Comparison of ENCODE assay signal across 11 cellular contexts in genomic region chrX:79146552-79147390, GRCh38. TPM values are rescaled to one million over a fixed set of nuclear protein-coding genes. Genes with fewer than 3 reads are reported as not detected.
DNase-seq lines count a peak whose midpoint lies in the region; ATAC-seq and TF ChIP-seq lines count a peak whose summit lies in the region.
"Had no signal": no experiment of that assay in that cellular context is flagged by ENCODE, and none has a peak within 500 bp of the region (broad histone marks: within the 10 kb centered on the region; RNA-seq: fewer than 3 reads in every experiment).

No MANE protein-coding gene starts in this region.

- CTCF ChIA-PET in activated CD8-positive, alpha-beta T cell treated with anti-CD3 and anti-CD28 coated beads, Interleukin-2, amount 10 ng/mL, durations not matched to agents 7 days and 5 days (lab: Charles Lee) = interaction anchor here (2.5 to 2.6 kb wide), 2 partner anchors 38 to 64 kb away, joined by 10 to 12 read pairs; no protein-coding TSS in a partner anchor

- H3K4me3 ChIP-seq in left ventricle myocardium inferior = no peak overlapping the region
- H3K4me3 ChIP-seq: BLaER1 treated with 17β-estradiol and CSF1 and Interleukin-3, amounts not matched to agents 10 nM and 100 nM had no signal

- peak overlapping the region; percentile 85 for H3K27ac Mint-ChIP-seq in activated CD8-positive, alpha-beta T cell treated with anti-CD3 and anti-CD28 coated beads, Interleukin-2, amount 10 ng/mL, durations not matched to agents 7 days and 5 days

- no peak for DNase-seq in left ventricle myocardium inferior
- DNase-seq in left cardiac atrium = no peak
- no peak for DNase-seq in activated CD8-positive, alpha-beta T cell treated with anti-CD3 and anti-CD28 coated beads, Interleukin-2, amount 10 ng/mL, durations not matched to agents 7 days and 5 days
- DNase-seq in DMS 273 treated with DMSO at 0.1 percent for 48 hours (lab: John Stamatoyannopoulos, UW) = no peak
- DNase-seq in EL = no peak
- no peak for DNase-seq in NCI-H446 (lab: John Stamatoyannopoulos, UW)
- DNase-seq: NCI-H2029 had no signal

- H3K4me1 Mint-ChIP-seq in activated CD8-positive, alpha-beta T cell treated with anti-CD3 and anti-CD28 coated beads, Interleukin-2, amount 10 ng/mL, durations not matched to agents 7 days and 5 days (ENCODE audit: low read depth) = peaks cover 41% of the 10 kb centered on the region

- peak overlapping the region; percentile 51 for H3K27ac ChIP-seq in left ventricle myocardium inferior (replicated peaks)
- H3K27ac ChIP-seq: BLaER1 treated with 17β-estradiol and CSF1 and Interleukin-3, amounts not matched to agents 10 nM and 100 nM had no signal

- ATAC-seq in left cardiac atrium (no peak), HG03108 (IDR thresholded peaks at IDR 0.05; ENCODE audit: unreplicated experiment) (peak; percentile 34), GM19467 (IDR thresholded peaks at IDR 0.05; ENCODE audit: unreplicated experiment) (no peak)
- ATAC-seq in activated CD8-positive, alpha-beta T cell treated with anti-CD3 and anti-CD28 coated beads, Interleukin-2, amount 10 ng/mL, durations not matched to agents 7 days and 5 days = peak; percentile 35
- ATAC-seq: Right ventricle myocardium inferior had no signal

- no peaks in the 10 kb centered on the region for H3K36me3 ChIP-seq in left ventricle myocardium inferior
- H3K36me3 ChIP-seq: BLaER1 treated with 17β-estradiol and CSF1 and Interleukin-3, amounts not matched to agents 10 nM and 100 nM had no signal

- H3K36me3 Mint-ChIP-seq in activated CD8-positive, alpha-beta T cell treated with anti-CD3 and anti-CD28 coated beads, Interleukin-2, amount 10 ng/mL, durations not matched to agents 7 days and 5 days (ENCODE audit: low read depth) = peaks cover 26% of the 10 kb centered on the region

- intact Hi-C loops in left ventricle myocardium inferior (cut with micrococcal nuclease) = no loop called here
- intact Hi-C loops in left cardiac atrium (cut with DNase I) = no loop called here

- no peaks in the 10 kb centered on the region for H3K9me3 ChIP-seq in left ventricle myocardium inferior (replicated peaks)

- no peaks in the 10 kb centered on the region for H3K9me3 Mint-ChIP-seq in activated CD8-positive, alpha-beta T cell treated with anti-CD3 and anti-CD28 coated beads, Interleukin-2, amount 10 ng/mL, durations not matched to agents 7 days and 5 days (ENCODE audit: insufficient read depth)

- POLR2A ChIA-PET in activated CD8-positive, alpha-beta T cell treated with anti-CD3 and anti-CD28 coated beads, Interleukin-2, amount 10 ng/mL, durations not matched to agents 7 days and 5 days (lab: Charles Lee) = interaction anchor here (0.6 to 4.0 kb wide), 11 partner anchors 13 to 220 kb away, joined by 3 to 33 read pairs (median 5); partner anchors contain the start of genes ITM2A and P2RY10

- no peaks in the 10 kb centered on the region for H3K27me3 Mint-ChIP-seq in activated CD8-positive, alpha-beta T cell treated with anti-CD3 and anti-CD28 coated beads, Interleukin-2, amount 10 ng/mL, durations not matched to agents 7 days and 5 days (ENCODE audit: low read depth)

- TF ChIP-seq CTCF in left ventricle myocardium inferior (IDR thresholded peaks at IDR 0.05; ENCODE audit: borderline replicate concordance) = no peak

- H3K4me1 ChIP-seq in left ventricle myocardium inferior = no peaks in the 10 kb centered on the region

- no peaks in the 10 kb centered on the region for H3K27me3 ChIP-seq in left ventricle myocardium inferior (ENCODE audit: low read depth)

- peak overlapping the region; percentile 96 for H3K4me3 Mint-ChIP-seq in activated CD8-positive, alpha-beta T cell treated with anti-CD3 and anti-CD28 coated beads, Interleukin-2, amount 10 ng/mL, durations not matched to agents 7 days and 5 days

RNA-seq across cellular contexts. Expression of gene GPR174, which starts 2.3 kb away (rescaled TPM):
- total RNA-seq in left ventricle myocardium inferior = 0.22 TPM
- under 1 TPM; 0.24 to 0.62 TPM for total RNA-seq in left cardiac atrium
- 10 to 100 TPM; 19.8 to 20.0 TPM for total RNA-seq in activated CD8-positive, alpha-beta T cell treated with anti-CD3 and anti-CD28 coated beads, Interleukin-2, amount 10 ng/mL, durations not matched to agents 7 days and 5 days

Comparison
In these comparisons a context has a peak if more than half of its experiments do, and no peak if none do; other contexts are left out.
1. ATAC-seq: peak in HG03108 (single experiment) and activated CD8-positive, alpha-beta T cell treated with anti-CD3 and anti-CD28 coated beads, Interleukin-2, amount 10 ng/mL, durations not matched to agents 7 days and 5 days (single experiment); none in left cardiac atrium (0 of 2) and GM19467 (single experiment).
2. RNA of gene GPR174, which starts 2.3 kb away (total RNA-seq): 19.8 to 20.0 TPM in activated CD8-positive, alpha-beta T cell treated with anti-CD3 and anti-CD28 coated beads, Interleukin-2, amount 10 ng/mL, durations not matched to agents 7 days and 5 days; 0.24 to 0.62 TPM in left cardiac atrium and 0.22 TPM in left ventricle myocardium inferior (single experiment); every median in the first group is over 10 times any median in the second.